ENCODE assay signal across 8 cellular contexts in genomic region chr12:47408171-47408871, GRCh38.
DNase-seq lines count a peak whose midpoint lies in the region; ATAC-seq and TF ChIP-seq lines count a peak whose summit lies in the region.

No MANE protein-coding gene starts in this region.

- H3K4me1 Mint-ChIP-seq in central memory CD8-positive, alpha-beta T cell, result peaks cover 12% of the 10 kb centered on the region

- no peaks in the 10 kb centered on the region for H3K27me3 Mint-ChIP-seq in central memory CD8-positive, alpha-beta T cell

- peak; percentile 48 for TF ChIP-seq CTCF in NB4 (IDR thresholded peaks at IDR 0.05; ENCODE audit: low read depth, low read length)

- no peak overlapping the region for H3K27ac Mint-ChIP-seq in central memory CD8-positive, alpha-beta T cell (ENCODE audit: low read depth)

- no peak for TF ChIP-seq POLR2A in NB4 (IDR thresholded peaks at IDR 0.05; ENCODE audit: extremely low read depth, insufficient read length)

- no peaks in the 10 kb centered on the region for H3K9me3 Mint-ChIP-seq in central memory CD8-positive, alpha-beta T cell

- H3K4me3 Mint-ChIP-seq in central memory CD8-positive, alpha-beta T cell, result no peak overlapping the region

- DNase-seq in A172 (ENCODE audit: low spot score), result peak; percentile 38
- peak; percentile 43 for DNase-seq in NB4 (ENCODE audit: low read depth)
- no peak for DNase-seq in central memory CD8-positive, alpha-beta T cell (ENCODE audit: low spot score in 2 of 2)
- no peak for DNase-seq in stimulated activated naive CD8-positive, alpha-beta T cell treated with anti-CD3 and anti-CD28 coated beads, Interleukin-15, Interleukin-2, amounts not matched to agents 100 U/mL and 50 U/mL, for 24 hours
- no peak for DNase-seq in NCI-H1694 (lab: John Stamatoyannopoulos, UW)
- DNase-seq in COR-L47 (lab: John Stamatoyannopoulos, UW), result no peak

- H3K4me3 ChIP-seq in NB4 (ENCODE audit: low read depth, low read length), result no peak overlapping the region

- ATAC-seq in GM18502 (IDR thresholded peaks at IDR 0.05; ENCODE audit: poor library complexity, unreplicated experiment) (peak; percentile 97), HG02798 (IDR thresholded peaks at IDR 0.05; ENCODE audit: poor library complexity, unreplicated experiment) (peak; percentile 89)
- ATAC-seq in central memory CD8-positive, alpha-beta T cell (replicated peaks; ENCODE audit: extremely low read depth, poor library complexity, severe bottlenecking), result peak; percentile 28
- peak; percentile 59 for ATAC-seq in stimulated activated naive CD8-positive, alpha-beta T cell treated with anti-CD3 and anti-CD28 coated beads, Interleukin-15, Interleukin-2, amounts not matched to agents 100 U/mL and 50 U/mL, for 24 hours

- no peaks in the 10 kb centered on the region for H3K36me3 Mint-ChIP-seq in central memory CD8-positive, alpha-beta T cell (ENCODE audit: insufficient read depth)

Comparison
In these comparisons a context has a peak if more than half of its experiments do, and no peak if none do; other contexts are left out.
1. DNase-seq: peak in A172 (single experiment) and NB4 (single experiment); none in central memory CD8-positive, alpha-beta T cell (0 of 2), stimulated activated naive CD8-positive, alpha-beta T cell treated with anti-CD3 and anti-CD28 coated beads, Interleukin-15, Interleukin-2, amounts not matched to agents 100 U/mL and 50 U/mL, for 24 hours (single experiment), NCI-H1694 (single experiment) and COR-L47 (single experiment).
2. ATAC-seq: peak in every context shown above with its lines; median percentile 97 in GM18502; 89 in HG02798; 59 in stimulated activated naive CD8-positive, alpha-beta T cell treated with anti-CD3 and anti-CD28 coated beads, Interleukin-15, Interleukin-2, amounts not matched to agents 100 U/mL and 50 U/mL, for 24 hours; 28 in central memory CD8-positive, alpha-beta T cell.